16 cellular contexts compared by ENCODE assay signal in the genomic region with DNA sequence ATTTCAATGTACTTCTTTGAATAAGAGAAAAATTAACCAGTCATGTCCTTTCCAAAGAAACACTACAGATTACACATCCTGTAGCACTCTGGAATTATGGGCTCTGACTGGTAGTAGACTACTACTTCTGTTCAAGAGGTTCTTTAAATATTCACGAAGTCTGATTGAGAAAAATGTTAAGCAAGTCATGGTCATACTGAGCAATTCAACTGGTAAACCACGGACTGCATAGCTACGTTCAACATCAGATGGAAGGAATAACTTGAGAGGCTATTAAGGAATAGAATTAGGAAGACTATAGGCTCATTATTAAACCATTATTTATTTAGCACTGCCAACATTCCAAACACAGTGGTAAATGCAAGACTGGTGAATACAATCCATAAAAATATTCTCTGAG.
"Had no signal": no experiment of that assay in that cellular context is flagged by ENCODE, and none has a peak within 500 bp of the region (broad histone marks: within the 10 kb centered on the region; RNA-seq: fewer than 3 reads in every experiment).

No MANE protein-coding gene starts in this region.

- ATAC-seq: activated naive CD4-positive, alpha-beta T cell treated with anti-CD3 and anti-CD28 coated beads, Interleukin-2, amount 50 U/mL, for 72 hours; activated T-helper 17 cell treated with anti-CD3 and anti-CD28 coated beads, Interleukin-2, amount 50 U/mL, for 72 hours; heart left ventricle; lower lobe of right lung; natural killer cell treated with Interleukin-12 subunit alpha and Interleukin-12 subunit beta and Interleukin-15 and Interleukin-18, amount 100 ng/mL, for 72 hours; WTC11 had no signal

- H3K4me1 ChIP-seq: esophagus squamous epithelium, spleen had no signal

- DNase-seq: activated T-cell treated with anti-CD3 and anti-CD28 coated beads, Interleukin-2, amount 50 U/mL, for 1 hour; cortex of kidney; endodermal cell; esophagus squamous epithelium; lower lobe of right lung; spleen; stimulated activated CD4-positive, alpha-beta T cell treated with anti-CD3 and anti-CD28 coated beads, Interleukin-4, amount 100 ng/mL, for 24 hours; stimulated activated naive CD4-positive, alpha-beta T cell treated with Interleukin-2 at 50 U/mL for 16 hours; T-helper 9 cell; upper lobe of left lung had no signal

- H3K9me3 ChIP-seq: ascending aorta, esophagus squamous epithelium, upper lobe of left lung had no signal

- H3K27me3 ChIP-seq: ascending aorta, esophagus squamous epithelium, heart left ventricle, spleen, upper lobe of left lung had no signal

- H3K27ac ChIP-seq: ascending aorta, esophagus squamous epithelium, heart left ventricle, lower lobe of right lung, spleen, upper lobe of left lung had no signal

- H3K4me3 ChIP-seq: ascending aorta, esophagus squamous epithelium, heart left ventricle, lower lobe of right lung, spleen, upper lobe of left lung had no signal

- H3K36me3 ChIP-seq: ascending aorta, esophagus squamous epithelium, heart left ventricle, lower lobe of right lung, spleen, upper lobe of left lung had no signal
